ENCODE assay signal across 8 cellular contexts in genomic region chrX:154516655-154517100, GRCh38. TPM values are rescaled to one million over a fixed set of nuclear protein-coding genes. Genes with fewer than 3 reads are reported as not detected.
DNase-seq lines count a peak whose midpoint lies in the region; ATAC-seq lines count a peak whose summit lies in the region.

No MANE protein-coding gene starts in this region.

- peak; percentile 33 to 52 for ATAC-seq in naive thymus-derived CD8-positive, alpha-beta T cell
- no peak for ATAC-seq in HG02642 (IDR thresholded peaks at IDR 0.05; ENCODE audit: poor library complexity, unreplicated experiment)

- H3K27ac ChIP-seq in SJCRH30 (peak overlapping the region; percentile 25; the same call in 1 of the 2 replicates), esophagus (ENCODE audit: low read depth in 2 of 2, low read length in 1 of 2) (peak overlapping the region; percentile 88 to 95)

- no peaks in the 10 kb centered on the region for H3K4me1 ChIP-seq in SJCRH30
- H3K4me1 ChIP-seq in esophagus (ENCODE audit: control insufficient read depth in 2 of 2, insufficient read depth in 2 of 2, low read length in 1 of 2): no peaks in the 10 kb centered on the region

- WGBS in esophagus, 2 donors: 2 to 28% methylated on average over 19 of the region's 19 CpGs

- H3K4me3 ChIP-seq in SJCRH30: peak overlapping the region; percentile 94
- peak overlapping the region; percentile 23 to 56 for H3K4me3 ChIP-seq in esophagus (ENCODE audit: low read depth in 1 of 2, low read length in 2 of 2)

- peaks cover 19% of the 10 kb centered on the region for H3K4me1 Mint-ChIP-seq in activated CD4-positive, alpha-beta T cell treated with anti-CD3 and anti-CD28 coated beads, Interleukin-2, amount 10 ng/mL, durations not matched to agents 24 days and 14 days
- peaks cover 8 to 27% (median 25%) of the 10 kb centered on the region in 4 donors for H3K4me1 Mint-ChIP-seq in naive thymus-derived CD8-positive, alpha-beta T cell

- H3K4me3 Mint-ChIP-seq in activated CD4-positive, alpha-beta T cell treated with anti-CD3 and anti-CD28 coated beads, Interleukin-2, amount 10 ng/mL, durations not matched to agents 24 days and 14 days: peak overlapping the region; percentile 90
- peak overlapping the region; percentile 73 to 91 (median 84) for H3K4me3 Mint-ChIP-seq in naive thymus-derived CD8-positive, alpha-beta T cell

- H3K9me3 ChIP-seq in SJCRH30 (replicated peaks) (no peaks in the 10 kb centered on the region), esophagus (ENCODE audit: control insufficient read depth in 2 of 2, insufficient read depth in 1 of 2, low read depth in 1 of 2, low read length in 1 of 2) (no peaks in the 10 kb centered on the region)

- no peak for DNase-seq in activated CD4-positive, alpha-beta T cell treated with anti-CD3 and anti-CD28 coated beads, Interleukin-2, amount 10 ng/mL, durations not matched to agents 24 days and 14 days
- no peak for DNase-seq in activated CD4-positive, alpha-beta T cell treated with anti-CD3 and anti-CD28 coated beads for 4 hours
- DNase-seq in SJCRH30: peak in 1 of 2 experiments; percentile 34
- peak in 5 of 10 donors; percentile 17 to 56 (median 25) for DNase-seq in naive thymus-derived CD8-positive, alpha-beta T cell
- DNase-seq in NCI-H187 (lab: John Stamatoyannopoulos, UW): no peak
- DNase-seq in GM19240 (ENCODE audit: insufficient read length, low spot score): no peak

- no peaks in the 10 kb centered on the region for H3K27me3 ChIP-seq in SJCRH30
- no peaks in the 10 kb centered on the region for H3K27me3 ChIP-seq in esophagus (ENCODE audit: control insufficient read depth in 1 of 2, insufficient read depth in 2 of 2, low read length in 2 of 2)

- intact Hi-C loops in activated CD4-positive, alpha-beta T cell treated with anti-CD3 and anti-CD28 coated beads, Interleukin-2, amount 10 ng/mL, durations not matched to agents 24 days and 14 days (cut with micrococcal nuclease): loop anchor here (1.0 to 10.0 kb wide), 3 partner anchors 26 to 142 kb away; partner anchors contain the start of genes EMD, FLNA, LAGE3 and SLC10A3

- no peaks in the 10 kb centered on the region for H3K27me3 Mint-ChIP-seq in activated CD4-positive, alpha-beta T cell treated with anti-CD3 and anti-CD28 coated beads, Interleukin-2, amount 10 ng/mL, durations not matched to agents 24 days and 14 days
- H3K27me3 Mint-ChIP-seq in naive thymus-derived CD8-positive, alpha-beta T cell: no peaks in the 10 kb centered on the region

- H3K36me3 ChIP-seq in SJCRH30: no peaks in the 10 kb centered on the region
- no peaks in the 10 kb centered on the region for H3K36me3 ChIP-seq in esophagus (ENCODE audit: control insufficient read depth in 2 of 2, insufficient read depth in 2 of 2, low read length in 1 of 2)

- H3K9me3 Mint-ChIP-seq in activated CD4-positive, alpha-beta T cell treated with anti-CD3 and anti-CD28 coated beads, Interleukin-2, amount 10 ng/mL, durations not matched to agents 24 days and 14 days: no peaks in the 10 kb centered on the region
- H3K9me3 Mint-ChIP-seq in naive thymus-derived CD8-positive, alpha-beta T cell: no peaks in the 10 kb centered on the region

- peak overlapping the region; percentile 93 for H3K27ac Mint-ChIP-seq in activated CD4-positive, alpha-beta T cell treated with anti-CD3 and anti-CD28 coated beads, Interleukin-2, amount 10 ng/mL, durations not matched to agents 24 days and 14 days
- peak overlapping the region; percentile 77 to 95 (median 93) for H3K27ac Mint-ChIP-seq in naive thymus-derived CD8-positive, alpha-beta T cell

- H3K36me3 Mint-ChIP-seq in activated CD4-positive, alpha-beta T cell treated with anti-CD3 and anti-CD28 coated beads, Interleukin-2, amount 10 ng/mL, durations not matched to agents 24 days and 14 days (ENCODE audit: low read depth): peaks cover 13% of the 10 kb centered on the region
- H3K36me3 Mint-ChIP-seq in naive thymus-derived CD8-positive, alpha-beta T cell: peaks cover 0 to 2% (median 0%) of the 10 kb centered on the region in 3 donors

- POLR2A ChIA-PET in naive thymus-derived CD8-positive, alpha-beta T cell (lab: Charles Lee): interaction anchor here (0.6 to 5.4 kb wide), 11 partner anchors 10 to 143 kb away, joined by 3 to 54 read pairs (median 10); partner anchors contain the start of genes RPL10, SLC10A3, TAFAZZIN and UBL4A

RNA-seq across cellular contexts. Expression of gene FAM3A, which starts 0.6 kb away (rescaled TPM):
- total RNA-seq in activated CD4-positive, alpha-beta T cell treated with anti-CD3 and anti-CD28 coated beads, Interleukin-2, amount 10 ng/mL, durations not matched to agents 24 days and 14 days: 36.5 and 38.0 TPM in 2 replicates
- 12.2 and 13.6 TPM in 2 replicates for total RNA-seq in SJCRH30 (2014; rRNA removed; shearing (Covaris generic))
- 10 to 100 TPM; 51.6 to 54.4 TPM for polyA plus RNA-seq in esophagus
- total RNA-seq in naive thymus-derived CD8-positive, alpha-beta T cell: 10 to 100 TPM; 66.0 to 69.4 TPM
- 10 to 100 TPM; 24.3 to 33.3 (median 26.0) TPM for polyA plus RNA-seq in naive thymus-derived CD8-positive, alpha-beta T cell

RNA-seq across cellular contexts. Expression of gene SLC10A3, which starts 26.2 kb away (rescaled TPM):
- 18.2 and 20.8 TPM in 2 replicates for total RNA-seq in activated CD4-positive, alpha-beta T cell treated with anti-CD3 and anti-CD28 coated beads, Interleukin-2, amount 10 ng/mL, durations not matched to agents 24 days and 14 days
- total RNA-seq in SJCRH30 (2014; rRNA removed; shearing (Covaris generic)): 13.2 and 13.7 TPM in 2 replicates
- polyA plus RNA-seq in esophagus: 10 to 100 TPM; 24.7 to 26.3 TPM
- total RNA-seq in naive thymus-derived CD8-positive, alpha-beta T cell: 10 to 100 TPM; 18.2 to 20.9 TPM
- 10 to 100 TPM; 30.5 to 42.3 (median 35.9) TPM for polyA plus RNA-seq in naive thymus-derived CD8-positive, alpha-beta T cell

RNA-seq across cellular contexts. Expression of gene G6PD, which starts 30.0 kb away (rescaled TPM):
- 72.5 and 75.0 TPM in 2 replicates for total RNA-seq in activated CD4-positive, alpha-beta T cell treated with anti-CD3 and anti-CD28 coated beads, Interleukin-2, amount 10 ng/mL, durations not matched to agents 24 days and 14 days
- total RNA-seq in SJCRH30 (2014; rRNA removed; shearing (Covaris generic)): 19.4 and 21.9 TPM in 2 replicates
- polyA plus RNA-seq in esophagus: 10 to 100 TPM; 42.7 to 46.9 TPM
- 10 to 100 TPM; 58.1 to 59.4 TPM for total RNA-seq in naive thymus-derived CD8-positive, alpha-beta T cell
- 1 to 10 TPM; 6.9 to 7.9 (median 7.1) TPM for polyA plus RNA-seq in naive thymus-derived CD8-positive, alpha-beta T cell

RNA-seq across cellular contexts. Expression of gene UBL4A, which starts 30.3 kb away (rescaled TPM):
- 54.8 and 57.3 TPM in 2 replicates for total RNA-seq in activated CD4-positive, alpha-beta T cell treated with anti-CD3 and anti-CD28 coated beads, Interleukin-2, amount 10 ng/mL, durations not matched to agents 24 days and 14 days
- 39.4 and 40.8 TPM in 2 replicates for total RNA-seq in SJCRH30 (2014; rRNA removed; shearing (Covaris generic))
- polyA plus RNA-seq in esophagus: 10 to 100 TPM; 15.4 to 28.5 TPM
- 10 to 100 TPM; 29.0 to 30.9 TPM for total RNA-seq in naive thymus-derived CD8-positive, alpha-beta T cell
- polyA plus RNA-seq in naive thymus-derived CD8-positive, alpha-beta T cell: 10 to 100 TPM; 31.1 to 51.7 (median 37.9) TPM

RNA-seq across cellular contexts. Expression of gene IKBKG, which starts 30.7 kb away (rescaled TPM):
- 37.7 and 38.8 TPM in 2 replicates for total RNA-seq in activated CD4-positive, alpha-beta T cell treated with anti-CD3 and anti-CD28 coated beads, Interleukin-2, amount 10 ng/mL, durations not matched to agents 24 days and 14 days
- total RNA-seq in SJCRH30 (2014; rRNA removed; shearing (Covaris generic)): 9.5 and 10.5 TPM in 2 replicates
- 10 to 100 TPM; 16.2 to 19.7 TPM for polyA plus RNA-seq in esophagus
- total RNA-seq in naive thymus-derived CD8-positive, alpha-beta T cell: 10 to 100 TPM; 45.0 to 48.2 TPM
- polyA plus RNA-seq in naive thymus-derived CD8-positive, alpha-beta T cell: 10 to 100 TPM; 18.4 to 24.2 (median 19.4) TPM
